Comparison of ENCODE assay signal across 8 cellular contexts in the genomic region with DNA sequence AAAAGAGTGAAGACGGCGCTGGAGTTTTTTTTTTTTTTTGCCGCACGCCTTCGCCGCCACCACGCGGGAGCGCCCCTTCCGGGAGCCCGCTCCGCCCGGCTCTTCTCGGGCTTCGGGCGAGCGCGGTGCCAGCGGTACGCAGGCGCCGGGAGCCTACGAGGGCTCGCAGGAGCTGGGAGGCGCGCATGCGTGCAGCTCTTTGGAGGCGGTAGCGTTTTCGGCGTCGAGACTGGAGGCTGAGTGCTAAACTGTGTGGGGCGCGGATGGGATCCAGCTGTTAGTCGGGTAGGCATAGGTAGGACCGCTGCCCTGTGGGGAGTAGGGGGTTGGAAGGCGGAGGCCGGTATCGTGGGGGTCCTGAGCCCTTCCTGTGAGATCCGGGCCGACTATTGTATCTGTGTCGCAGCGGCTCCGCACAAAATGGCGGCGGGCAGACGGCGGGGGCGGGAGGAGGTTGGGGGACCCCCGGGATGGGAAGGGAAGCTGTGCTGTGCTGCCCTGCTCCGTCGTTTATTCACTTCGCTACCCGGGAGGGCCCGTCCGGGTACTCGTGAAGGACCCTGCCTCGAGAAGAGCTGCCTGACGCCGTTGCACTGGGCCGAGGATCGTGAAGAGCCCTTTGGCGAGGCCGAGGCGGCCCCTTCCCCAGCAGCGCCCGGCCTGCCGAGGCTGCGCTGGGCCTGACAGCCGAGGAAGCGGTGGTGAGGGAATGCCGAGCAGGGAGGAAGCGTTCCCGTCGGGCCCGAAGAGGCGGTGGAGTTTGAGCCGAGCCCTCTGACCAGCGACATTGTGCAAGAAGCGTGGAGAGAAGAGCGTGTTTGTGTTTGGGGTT. TPM values are rescaled to one million over a fixed set of nuclear protein-coding genes. Genes with fewer than 3 reads are reported as not detected.
DNase-seq lines count a peak whose midpoint lies in the region; ATAC-seq, FAIRE-seq and TF ChIP-seq lines count a peak whose summit lies in the region.

A gene with protein sequence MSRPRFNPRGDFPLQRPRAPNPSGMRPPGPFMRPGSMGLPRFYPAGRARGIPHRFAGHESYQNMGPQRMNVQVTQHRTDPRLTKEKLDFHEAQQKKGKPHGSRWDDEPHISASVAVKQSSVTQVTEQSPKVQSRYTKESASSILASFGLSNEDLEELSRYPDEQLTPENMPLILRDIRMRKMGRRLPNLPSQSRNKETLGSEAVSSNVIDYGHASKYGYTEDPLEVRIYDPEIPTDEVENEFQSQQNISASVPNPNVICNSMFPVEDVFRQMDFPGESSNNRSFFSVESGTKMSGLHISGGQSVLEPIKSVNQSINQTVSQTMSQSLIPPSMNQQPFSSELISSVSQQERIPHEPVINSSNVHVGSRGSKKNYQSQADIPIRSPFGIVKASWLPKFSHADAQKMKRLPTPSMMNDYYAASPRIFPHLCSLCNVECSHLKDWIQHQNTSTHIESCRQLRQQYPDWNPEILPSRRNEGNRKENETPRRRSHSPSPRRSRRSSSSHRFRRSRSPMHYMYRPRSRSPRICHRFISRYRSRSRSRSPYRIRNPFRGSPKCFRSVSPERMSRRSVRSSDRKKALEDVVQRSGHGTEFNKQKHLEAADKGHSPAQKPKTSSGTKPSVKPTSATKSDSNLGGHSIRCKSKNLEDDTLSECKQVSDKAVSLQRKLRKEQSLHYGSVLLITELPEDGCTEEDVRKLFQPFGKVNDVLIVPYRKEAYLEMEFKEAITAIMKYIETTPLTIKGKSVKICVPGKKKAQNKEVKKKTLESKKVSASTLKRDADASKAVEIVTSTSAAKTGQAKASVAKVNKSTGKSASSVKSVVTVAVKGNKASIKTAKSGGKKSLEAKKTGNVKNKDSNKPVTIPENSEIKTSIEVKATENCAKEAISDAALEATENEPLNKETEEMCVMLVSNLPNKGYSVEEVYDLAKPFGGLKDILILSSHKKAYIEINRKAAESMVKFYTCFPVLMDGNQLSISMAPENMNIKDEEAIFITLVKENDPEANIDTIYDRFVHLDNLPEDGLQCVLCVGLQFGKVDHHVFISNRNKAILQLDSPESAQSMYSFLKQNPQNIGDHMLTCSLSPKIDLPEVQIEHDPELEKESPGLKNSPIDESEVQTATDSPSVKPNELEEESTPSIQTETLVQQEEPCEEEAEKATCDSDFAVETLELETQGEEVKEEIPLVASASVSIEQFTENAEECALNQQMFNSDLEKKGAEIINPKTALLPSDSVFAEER (N-terminal part only) (plus strand): TSS at position 202 of the 832 bp plus-strand sequence. CDS start 17,173 bp downstream, outside the sequence.

- H3K36me3 ChIP-seq in kidney (ENCODE audit: control insufficient read depth in 1 of 2, insufficient read depth in 2 of 2, low read length in 2 of 2) = no peaks in the 10 kb centered on the region

- TF ChIP-seq CTCF in AG10803 (conservative IDR thresholded peaks at IDR 0.05; ENCODE audit: low read length) (peak; percentile 55), kidney (IDR thresholded peaks at IDR 0.05; ENCODE audit: borderline replicate concordance, extremely low read depth, insufficient read depth) (peak; percentile 57)

- H3K4me3 ChIP-seq in AG10803 (ENCODE audit: low read length) = peak within 1 kb of the TSS; percentile 96
- peak within 1 kb of the TSS; percentile 88 for H3K4me3 ChIP-seq in kidney (ENCODE audit: low read length in 2 of 2)

- no peak for FAIRE-seq in kidney (lab: Jason Lieb, UNC)

- H3K27ac ChIP-seq in kidney (ENCODE audit: low read depth in 2 of 2, low read length in 2 of 2) = peak within 1 kb of the TSS; percentile 95 to 98

- ATAC-seq in GM19023 (IDR thresholded peaks at IDR 0.05; ENCODE audit: unreplicated experiment) = peak; percentile 96
- ATAC-seq in HG03280 (IDR thresholded peaks at IDR 0.05; ENCODE audit: unreplicated experiment) = peak; percentile 94
- ATAC-seq in activated CD4-positive, CD25-positive, alpha-beta regulatory T cell treated with anti-CD3 and anti-CD28 coated beads, Interleukin-2, amount 50 U/mL, for 24 hours = peak; percentile 97

- intact Hi-C loops in kidney (cut with DNase I) = no loop called here

- peaks cover 4 to 11% of the 10 kb centered on the region in 2 donors for H3K4me1 ChIP-seq in kidney (ENCODE audit: control insufficient read depth in 1 of 2, insufficient read depth in 1 of 2, low read depth in 1 of 2, low read length in 2 of 2)

- H3K9me3 ChIP-seq in kidney (ENCODE audit: control insufficient read depth in 1 of 2, low read length in 2 of 2) = no peaks in the 10 kb centered on the region

- peak within 1 kb of the TSS; percentile 90 to 97 for H3K9ac ChIP-seq in kidney (ENCODE audit: low read length in 2 of 2)

- DNase-seq in AG10803 (ENCODE audit: low read depth) (peak; percentile 91), NCI-H446 (lab: John Stamatoyannopoulos, UW) (peak; percentile 90 to 95), cerebellar cortex (ENCODE audit: low spot score) (peak; percentile 91), kidney (peak; percentile 97)
- DNase-seq in stimulated activated CD4-positive, alpha-beta T cell treated with anti-CD3 and anti-CD28 coated beads, Interleukin-15, amount 100 ng/mL, for 24 hours = peak; percentile 94

RNA-seq across cellular contexts. Expression of the gene that starts here (rescaled TPM):
- total RNA-seq in kidney = 122 TPM
- 84.8 TPM for polyA plus RNA-seq in kidney (ENCODE audit: insufficient read depth, low read depth, low replicate concordance)

Comparison
In these comparisons a context has a peak if more than half of its experiments do, and no peak if none do; other contexts are left out.
1. Peak in every context shown above with its lines: DNase-seq, ATAC-seq, H3K4me3 ChIP-seq and H3K27ac ChIP-seq.